Comparison of ENCODE assay signal across 18 cellular contexts in the genomic region with DNA sequence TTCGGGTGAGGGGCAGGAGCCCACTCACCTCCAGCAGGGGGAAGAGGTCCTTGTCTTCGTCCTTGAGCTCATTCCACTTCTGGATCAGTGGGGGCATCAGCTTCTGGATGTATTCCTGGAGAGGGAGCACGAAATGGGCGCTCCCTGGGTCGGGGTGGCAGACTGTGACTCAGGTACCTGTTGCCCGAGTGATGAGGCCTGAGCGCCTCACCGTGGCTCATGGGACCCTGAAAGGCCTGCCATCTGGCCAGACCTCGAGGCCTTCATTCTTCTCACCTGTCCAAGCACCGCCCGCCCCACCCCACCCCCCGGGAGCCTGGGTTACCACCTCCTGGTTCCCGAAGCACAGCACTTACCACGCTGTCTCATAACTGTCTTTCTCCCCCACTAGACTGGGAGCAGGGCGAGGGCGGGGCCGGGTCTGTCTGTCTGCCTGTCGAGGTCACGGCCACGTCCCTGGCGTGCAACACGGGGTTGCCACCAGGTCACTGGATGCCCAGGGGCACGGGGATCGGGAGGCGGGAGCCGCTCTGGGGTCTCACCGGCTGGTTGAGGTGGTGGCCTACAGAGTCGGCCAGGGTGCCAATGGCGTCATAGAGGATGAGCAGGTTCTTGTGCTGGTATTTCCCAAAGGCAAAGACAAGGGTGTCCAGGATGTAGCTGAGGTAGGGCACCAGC. TPM values are rescaled to one million over a fixed set of nuclear protein-coding genes. Genes with fewer than 3 reads are reported as not detected.
DNase-seq lines count a peak whose midpoint lies in the region; ATAC-seq, FAIRE-seq and TF ChIP-seq lines count a peak whose summit lies in the region.
"Had no signal": no experiment of that assay in that cellular context is flagged by ENCODE, and none has a peak within 500 bp of the region (broad histone marks: within the 10 kb centered on the region; RNA-seq: fewer than 3 reads in every experiment).

No MANE protein-coding gene starts in this region.

- no peaks in the 10 kb centered on the region for H4K20me1 ChIP-seq in HepG2 (ENCODE audit: insufficient read depth, low read length)

- H3K4me1 ChIP-seq in HepG2 (ENCODE audit: insufficient read depth, low read length) (no peaks in the 10 kb centered on the region), right lobe of liver (no peaks in the 10 kb centered on the region), transverse colon (no peaks in the 10 kb centered on the region)
- H3K4me1 ChIP-seq: HAP-1 had no signal

- H3K27ac ChIP-seq in HepG2 (ENCODE audit: extremely low read length, insufficient read depth, low read length): no peak overlapping the region
- no peak overlapping the region for H3K27ac ChIP-seq in right lobe of liver
- no peak overlapping the region for H3K27ac ChIP-seq in transverse colon
- H3K27ac ChIP-seq: C4-2B had no signal

- TF ChIP-seq CTCF in HepG2 (CRISPR knock-in tag; IDR thresholded peaks at IDR 0.05): no peak
- TF ChIP-seq CTCF in right lobe of liver (IDR thresholded peaks at IDR 0.05): no peak
- no peak for TF ChIP-seq CTCF in transverse colon (IDR thresholded peaks at IDR 0.05)

- no peak overlapping the region for H3K9ac ChIP-seq in HepG2 (ENCODE audit: insufficient read depth, low read depth, low read length)

- H3K79me2 ChIP-seq in HepG2 (ENCODE audit: insufficient read depth, low read length): no peaks in the 10 kb centered on the region

- no peak for DNase-seq in HepG2 (ENCODE audit: low spot score)
- no peak for DNase-seq in right lobe of liver
- no peak for DNase-seq in activated naive CD8-positive, alpha-beta T cell treated with anti-CD3 and anti-CD28 coated beads, Interleukin-2, amount 50 U/mL, for 24 hours
- DNase-seq in transverse colon: no peak
- DNase-seq in NCI-H1092 (lab: John Stamatoyannopoulos, UW): no peak
- DNase-seq: BE2C; CD4-positive, alpha-beta memory T cell; DMS79; GOT3 had no signal

- H3K4me3 Mint-ChIP-seq in activated naive CD8-positive, alpha-beta T cell treated with anti-CD3 and anti-CD28 coated beads, Interleukin-2, amount 50 U/mL, for 24 hours: peak overlapping the region; percentile 14
- H3K4me3 Mint-ChIP-seq: CD4-positive, alpha-beta memory T cell; IgD-negative memory B cell had no signal

- CTCF ChIA-PET in HepG2 (lab: Yijun Ruan, JAX; ENCODE audit: low intra/inter-chr PET ratio, low total read pairs): no interaction called here

- FAIRE-seq in HepG2 (lab: Jason Lieb, UNC): no peak
- FAIRE-seq: A204.1, GM12878, GM18507 had no signal

- no peak for TF ChIP-seq EP300 in HepG2 (IDR thresholded peaks at IDR 0.05; ENCODE audit: low read depth in 2 of 2, low read length in 2 of 2)
- no peak for TF ChIP-seq EP300 in HepG2 (CRISPR knock-in tag; IDR thresholded peaks at IDR 0.05; ENCODE audit: borderline replicate concordance)
- no peak for TF ChIP-seq EP300 in transverse colon (IDR thresholded peaks at IDR 0.05; ENCODE audit: low read depth)

- in situ Hi-C loops in HepG2 (cut with HindIII; ENCODE audit: extremely low pct_ligation_motif_present, low pct_unique_long_range_greater_than_20kb): no loop called here
- in situ Hi-C loops in transverse colon (cut with MboI; ENCODE audit: low pct_ligation_motif_present in 1 of 4, low pct_unique_long_range_greater_than_20kb in 1 of 4, low sequenced_read_pairs in 3 of 4): no loop called here

- POLR2A ChIA-PET in HepG2 (lab: Yijun Ruan, JAX): no interaction called here

- no peak overlapping the region for H3K27ac Mint-ChIP-seq in activated naive CD8-positive, alpha-beta T cell treated with anti-CD3 and anti-CD28 coated beads, Interleukin-2, amount 50 U/mL, for 24 hours
- H3K27ac Mint-ChIP-seq: IgD-negative memory B cell had no signal

- H3K27me3 Mint-ChIP-seq in activated naive CD8-positive, alpha-beta T cell treated with anti-CD3 and anti-CD28 coated beads, Interleukin-2, amount 50 U/mL, for 24 hours: no peaks in the 10 kb centered on the region
- H3K27me3 Mint-ChIP-seq: CD4-positive, alpha-beta memory T cell; IgD-negative memory B cell had no signal

- H3K36me3 ChIP-seq in HepG2 (replicated peaks in 1 of 2; ENCODE audit: control insufficient read depth in 1 of 2, insufficient read depth in 2 of 2, low read length in 2 of 2) (peaks cover 44 to 80% of the 10 kb centered on the region in 2 experiments), right lobe of liver (peaks cover 6 to 85% (median 40%) of the 10 kb centered on the region in 4 donors), transverse colon (peaks cover 0 to 90% (median 35%) of the 10 kb centered on the region in 4 donors)

- H3K4me2 ChIP-seq in HepG2 (ENCODE audit: low read depth, low read length): no peak overlapping the region

- TF ChIP-seq RAD21 in HepG2 (CRISPR knock-in tag; IDR thresholded peaks at IDR 0.05): no peak

- H3K4me3 ChIP-seq in HepG2 (replicated peaks in 1 of 3; ENCODE audit: insufficient read depth in 1 of 3, low read depth in 2 of 3, low read length in 3 of 3) (no peak overlapping the region), right lobe of liver (no peak overlapping the region), transverse colon (no peak overlapping the region)
- H3K4me3 ChIP-seq: GM12878, HAP-1 had no signal

- H3K9me3 Mint-ChIP-seq in activated naive CD8-positive, alpha-beta T cell treated with anti-CD3 and anti-CD28 coated beads, Interleukin-2, amount 50 U/mL, for 24 hours: no peaks in the 10 kb centered on the region
- H3K9me3 Mint-ChIP-seq: CD4-positive, alpha-beta memory T cell; IgD-negative memory B cell had no signal

- H3K36me3 Mint-ChIP-seq in activated naive CD8-positive, alpha-beta T cell treated with anti-CD3 and anti-CD28 coated beads, Interleukin-2, amount 50 U/mL, for 24 hours (ENCODE audit: low read depth): peaks cover 59% of the 10 kb centered on the region

- BruUV-seq in HepG2 (replicated peaks; lab: Mats Ljungman, UMichigan): no TSS peak

- 95% methylated on average over 24 of the region's 29 CpGs for WGBS in HepG2 (ENCODE audit: low lambda C conversion rate)
- 90% methylated on average over 2 of the region's 29 CpGs for WGBS in right lobe of liver (ENCODE audit: insufficient coverage, low coverage, low lambda C conversion rate, missing lambda C conversion rate)
- 95% methylated on average over 27 of the region's 29 CpGs; no CpG with 5 or more reads in 1 of the 2 donors for WGBS in transverse colon (ENCODE audit: low coverage in 1 of 2), 2 donors

- H3K9me3 ChIP-seq in HepG2 (ENCODE audit: low read length): no peaks in the 10 kb centered on the region
- no peaks in the 10 kb centered on the region for H3K9me3 ChIP-seq in right lobe of liver
- no peaks in the 10 kb centered on the region for H3K9me3 ChIP-seq in transverse colon
- H3K9me3 ChIP-seq: BE2C, HAP-1 had no signal

- H3K27me3 ChIP-seq in HepG2 (ENCODE audit: control insufficient read depth in 1 of 2, insufficient read depth in 2 of 2, low read length in 2 of 2) (no peaks in the 10 kb centered on the region), right lobe of liver (no peaks in the 10 kb centered on the region), transverse colon (no peaks in the 10 kb centered on the region)
- H3K27me3 ChIP-seq: BE2C had no signal

- TF ChIP-seq POLR2A in HepG2 (IDR thresholded peaks at IDR 0.05; ENCODE audit: insufficient read depth in 1 of 2, low read depth in 2 of 2, low read length in 2 of 2): no peak
- TF ChIP-seq POLR2A in right lobe of liver (IDR thresholded peaks at IDR 0.05): no peak
- no peak for TF ChIP-seq POLR2A in transverse colon (IDR thresholded peaks at IDR 0.05)

- H2AFZ ChIP-seq in HepG2 (ENCODE audit: low read length): no peak overlapping the region

- ATAC-seq in HepG2 (no peak), right lobe of liver (no peak), esophagus mucosa (peak; percentile 3), GM21381 (IDR thresholded peaks at IDR 0.05; ENCODE audit: unreplicated experiment) (no peak)
- no peak for ATAC-seq in activated naive CD8-positive, alpha-beta T cell treated with anti-CD3 and anti-CD28 coated beads, Interleukin-2, amount 50 U/mL, for 24 hours
- ATAC-seq: GM12878 had no signal

- H3K4me1 Mint-ChIP-seq in activated naive CD8-positive, alpha-beta T cell treated with anti-CD3 and anti-CD28 coated beads, Interleukin-2, amount 50 U/mL, for 24 hours: no peaks in the 10 kb centered on the region
- H3K4me1 Mint-ChIP-seq: CD4-positive, alpha-beta memory T cell; IgD-negative memory B cell had no signal

- intact Hi-C loops in HepG2 (cut with micrococcal nuclease; ENCODE audit: unreplicated experiment): no loop called here
- intact Hi-C loops in right lobe of liver (cut with DNase I): loop anchor here in 1 of 2 donors (10.0 kb wide), 1 partner anchor 49 kb away; the partner anchor contains the start of gene BEST2
- intact Hi-C loops in transverse colon (cut with DNase I; ENCODE audit: low total_unique reads): no loop called here

RNA-seq across cellular contexts. Expression of gene FBXW9, which starts 9.4 kb away (rescaled TPM):
- total RNA-seq in HepG2 (2016; rRNA removed; fragmentation: Illumina TruSeq; extraction: Trizol) (4.6 and 6.1 TPM in 2 replicates), right lobe of liver (1 to 10 TPM; 1.6 to 4.9 (median 2.6) TPM), esophagus mucosa (11.1 TPM), transverse colon (1 to 10 TPM; 3.2 to 8.1 (median 4.9) TPM)
- 1.2 and 2.0 TPM in 2 replicates for total RNA-seq in HepG2 (2016; cell fraction: cytosol; rRNA removed; fragmentation: Illumina TruSeq; extraction: Trizol; ENCODE audit: low read depth)
- total RNA-seq in HepG2 (2016; cell fraction: insoluble cytoplasmic fraction; rRNA removed; fragmentation: Illumina TruSeq; extraction: Trizol): 3.8 and 6.5 TPM in 2 replicates
- 2.3 and 2.8 TPM in 2 replicates for total RNA-seq in HepG2 (2016; cell fraction: membrane; rRNA removed; fragmentation: Illumina TruSeq; extraction: Trizol)
- 5.5 and 5.9 TPM in 2 replicates for total RNA-seq in HepG2 (2016; cell fraction: nucleus; rRNA removed; fragmentation: Illumina TruSeq; extraction: Trizol)
- polyA plus RNA-seq in HepG2 (2011; rRNA removed): 5.7 and 7.0 TPM in 2 replicates
- polyA plus RNA-seq in HepG2 (2011; cell fraction: cytosol; rRNA removed): 6.0 and 11.9 TPM in 2 replicates
- polyA plus RNA-seq in HepG2 (2011; cell fraction: nucleus; rRNA removed): 21.5 and 25.3 TPM in 2 replicates
- polyA plus RNA-seq in HepG2 (2012): 3.3 TPM in 2 replicates
- 1.7 and 1.9 TPM in 2 replicates for polyA plus RNA-seq in HepG2 (2016; cell fraction: cytosol; fragmentation: Illumina TruSeq; extraction: Trizol; ENCODE audit: low read depth)
- polyA plus RNA-seq in HepG2 (2016; cell fraction: insoluble cytoplasmic fraction; fragmentation: Illumina TruSeq; extraction: Trizol; ENCODE audit: low read depth): 4.4 and 5.7 TPM in 2 replicates
- 1.9 and 2.7 TPM in 2 replicates for polyA plus RNA-seq in HepG2 (2016; cell fraction: membrane; fragmentation: Illumina TruSeq; extraction: Trizol; ENCODE audit: low read depth)
- 12.6 and 13.0 TPM in 2 replicates for polyA plus RNA-seq in HepG2 (2016; cell fraction: nucleus; fragmentation: Illumina TruSeq; extraction: Trizol; ENCODE audit: insufficient read depth, low read depth)
- polyA minus RNA-seq in HepG2 (2011; rRNA and poly(A)+ RNA removed; ENCODE audit: low replicate concordance): 10.4 and 13.8 TPM in 2 replicates
- polyA minus RNA-seq in HepG2 (2011; cell fraction: cytosol; rRNA and poly(A)+ RNA removed): 3.2 and 4.4 TPM in 2 replicates
- 2.7 and 4.4 TPM in 2 replicates for polyA minus RNA-seq in HepG2 (2011; cell fraction: nucleus; rRNA and poly(A)+ RNA removed)

RNA-seq across cellular contexts. Expression of gene TNPO2, which starts 17.9 kb away (rescaled TPM):
- total RNA-seq in HepG2 (2016; rRNA removed; fragmentation: Illumina TruSeq; extraction: Trizol) (31.7 and 33.6 TPM in 2 replicates), right lobe of liver (10 to 100 TPM; 14.8 to 28.7 (median 19.6) TPM), esophagus mucosa (36.0 TPM), transverse colon (100 to 1,000 TPM in 1 of 4 donors, 10 to 100 TPM in 3; 39.2 to 128 (median 62.7) TPM)
- 8.0 and 12.5 TPM in 2 replicates for total RNA-seq in HepG2 (2016; cell fraction: cytosol; rRNA removed; fragmentation: Illumina TruSeq; extraction: Trizol; ENCODE audit: low read depth)
- total RNA-seq in HepG2 (2016; cell fraction: insoluble cytoplasmic fraction; rRNA removed; fragmentation: Illumina TruSeq; extraction: Trizol): 25.3 and 38.9 TPM in 2 replicates
- 11.9 and 12.3 TPM in 2 replicates for total RNA-seq in HepG2 (2016; cell fraction: membrane; rRNA removed; fragmentation: Illumina TruSeq; extraction: Trizol)
- total RNA-seq in HepG2 (2016; cell fraction: nucleus; rRNA removed; fragmentation: Illumina TruSeq; extraction: Trizol): 61.9 and 64.9 TPM in 2 replicates
- polyA plus RNA-seq in HepG2 (2011; rRNA removed): 61.0 and 76.1 TPM in 2 replicates
- 38.5 and 42.9 TPM in 2 replicates for polyA plus RNA-seq in HepG2 (2011; cell fraction: cytosol; rRNA removed)
- polyA plus RNA-seq in HepG2 (2011; cell fraction: nucleus; rRNA removed): 224 and 272 TPM in 2 replicates
- polyA plus RNA-seq in HepG2 (2012): 28.4 and 35.1 TPM in 2 replicates
- 2.2 and 2.4 TPM in 2 replicates for polyA plus RNA-seq in HepG2 (2016; cell fraction: cytosol; fragmentation: Illumina TruSeq; extraction: Trizol; ENCODE audit: low read depth)
- polyA plus RNA-seq in HepG2 (2016; cell fraction: insoluble cytoplasmic fraction; fragmentation: Illumina TruSeq; extraction: Trizol; ENCODE audit: low read depth): 21.0 and 28.3 TPM in 2 replicates
- polyA plus RNA-seq in HepG2 (2016; cell fraction: membrane; fragmentation: Illumina TruSeq; extraction: Trizol; ENCODE audit: low read depth): 6.6 and 7.3 TPM in 2 replicates
- 143 and 147 TPM in 2 replicates for polyA plus RNA-seq in HepG2 (2016; cell fraction: nucleus; fragmentation: Illumina TruSeq; extraction: Trizol; ENCODE audit: insufficient read depth, low read depth)
- polyA minus RNA-seq in HepG2 (2011; rRNA and poly(A)+ RNA removed; ENCODE audit: low replicate concordance): 198 and 267 TPM in 2 replicates
- polyA minus RNA-seq in HepG2 (2011; cell fraction: cytosol; rRNA and poly(A)+ RNA removed): 42.5 and 44.2 TPM in 2 replicates
- polyA minus RNA-seq in HepG2 (2011; cell fraction: nucleus; rRNA and poly(A)+ RNA removed): 77.4 and 98.6 TPM in 2 replicates

RNA-seq across cellular contexts. Expression of gene GNG14, which starts 18.0 kb away (rescaled TPM):
- total RNA-seq in HepG2 (2016; rRNA removed; fragmentation: Illumina TruSeq; extraction: Trizol): not detected in 2 replicates
- not detected in 2 replicates for total RNA-seq in HepG2 (2016; cell fraction: cytosol; rRNA removed; fragmentation: Illumina TruSeq; extraction: Trizol; ENCODE audit: low read depth)
- not detected in 2 replicates for total RNA-seq in HepG2 (2016; cell fraction: insoluble cytoplasmic fraction; rRNA removed; fragmentation: Illumina TruSeq; extraction: Trizol)
- total RNA-seq in HepG2 (2016; cell fraction: membrane; rRNA removed; fragmentation: Illumina TruSeq; extraction: Trizol): not detected in 2 replicates
- total RNA-seq in HepG2 (2016; cell fraction: nucleus; rRNA removed; fragmentation: Illumina TruSeq; extraction: Trizol): not detected in 2 replicates
- not detected in 2 replicates for polyA plus RNA-seq in HepG2 (2011; rRNA removed)
- polyA plus RNA-seq in HepG2 (2011; cell fraction: cytosol; rRNA removed): not detected in 2 replicates
- 0.82 TPM in 1 of 2 replicates, not detected in the other for polyA plus RNA-seq in HepG2 (2011; cell fraction: nucleus; rRNA removed)
- polyA plus RNA-seq in HepG2 (2012): not detected in 2 replicates
- not detected in 2 replicates for polyA plus RNA-seq in HepG2 (2016; cell fraction: cytosol; fragmentation: Illumina TruSeq; extraction: Trizol; ENCODE audit: low read depth)
- not detected in 2 replicates for polyA plus RNA-seq in HepG2 (2016; cell fraction: insoluble cytoplasmic fraction; fragmentation: Illumina TruSeq; extraction: Trizol; ENCODE audit: low read depth)
- polyA plus RNA-seq in HepG2 (2016; cell fraction: membrane; fragmentation: Illumina TruSeq; extraction: Trizol; ENCODE audit: low read depth): not detected in 2 replicates
- polyA plus RNA-seq in HepG2 (2016; cell fraction: nucleus; fragmentation: Illumina TruSeq; extraction: Trizol; ENCODE audit: insufficient read depth, low read depth): not detected in 2 replicates
- polyA minus RNA-seq in HepG2 (2011; rRNA and poly(A)+ RNA removed; ENCODE audit: low replicate concordance): 0.68 and 1.9 TPM in 2 replicates
- polyA minus RNA-seq in HepG2 (2011; cell fraction: cytosol; rRNA and poly(A)+ RNA removed): not detected in 2 replicates
- polyA minus RNA-seq in HepG2 (2011; cell fraction: nucleus; rRNA and poly(A)+ RNA removed): not detected in 2 replicates
- total RNA-seq in right lobe of liver: not detected
- not detected for total RNA-seq in esophagus mucosa
- total RNA-seq in transverse colon: not detected
- total RNA-seq: CD4-positive, alpha-beta memory T cell; G401; GM12878 had no signal
- polyA plus RNA-seq: CD4-positive, alpha-beta memory T cell; GM12878; IgD-negative memory B cell had no signal

RNA-seq across cellular contexts. Expression of gene DHPS, which starts 24.1 kb away (rescaled TPM):
- total RNA-seq in HepG2 (2016; rRNA removed; fragmentation: Illumina TruSeq; extraction: Trizol): 34.8 and 43.3 TPM in 2 replicates
- total RNA-seq in HepG2 (2016; cell fraction: cytosol; rRNA removed; fragmentation: Illumina TruSeq; extraction: Trizol; ENCODE audit: low read depth): 18.6 and 20.2 TPM in 2 replicates
- 36.3 and 41.9 TPM in 2 replicates for total RNA-seq in HepG2 (2016; cell fraction: insoluble cytoplasmic fraction; rRNA removed; fragmentation: Illumina TruSeq; extraction: Trizol)
- total RNA-seq in HepG2 (2016; cell fraction: membrane; rRNA removed; fragmentation: Illumina TruSeq; extraction: Trizol): 18.6 and 23.3 TPM in 2 replicates
- 44.1 and 48.8 TPM in 2 replicates for total RNA-seq in HepG2 (2016; cell fraction: nucleus; rRNA removed; fragmentation: Illumina TruSeq; extraction: Trizol)
- polyA plus RNA-seq in HepG2 (2011; rRNA removed): 84.3 and 84.6 TPM in 2 replicates
- polyA plus RNA-seq in HepG2 (2011; cell fraction: cytosol; rRNA removed): 70.3 and 86.4 TPM in 2 replicates
- polyA plus RNA-seq in HepG2 (2011; cell fraction: nucleus; rRNA removed): 180 and 198 TPM in 2 replicates
- polyA plus RNA-seq in HepG2 (2012): 54.1 and 72.2 TPM in 2 replicates
- 12.2 and 12.4 TPM in 2 replicates for polyA plus RNA-seq in HepG2 (2016; cell fraction: cytosol; fragmentation: Illumina TruSeq; extraction: Trizol; ENCODE audit: low read depth)
- 34.0 and 35.3 TPM in 2 replicates for polyA plus RNA-seq in HepG2 (2016; cell fraction: insoluble cytoplasmic fraction; fragmentation: Illumina TruSeq; extraction: Trizol; ENCODE audit: low read depth)
- 12.8 and 13.6 TPM in 2 replicates for polyA plus RNA-seq in HepG2 (2016; cell fraction: membrane; fragmentation: Illumina TruSeq; extraction: Trizol; ENCODE audit: low read depth)
- polyA plus RNA-seq in HepG2 (2016; cell fraction: nucleus; fragmentation: Illumina TruSeq; extraction: Trizol; ENCODE audit: insufficient read depth, low read depth): 90.1 and 103 TPM in 2 replicates
- 80.2 and 94.5 TPM in 2 replicates for polyA minus RNA-seq in HepG2 (2011; rRNA and poly(A)+ RNA removed; ENCODE audit: low replicate concordance)
- polyA minus RNA-seq in HepG2 (2011; cell fraction: cytosol; rRNA and poly(A)+ RNA removed): 27.8 and 30.4 TPM in 2 replicates
- polyA minus RNA-seq in HepG2 (2011; cell fraction: nucleus; rRNA and poly(A)+ RNA removed): 56.0 and 62.9 TPM in 2 replicates
- 10 to 100 TPM; 29.5 to 60.5 (median 45.8) TPM for total RNA-seq in right lobe of liver
- 34.1 TPM for total RNA-seq in esophagus mucosa
- 100 to 1,000 TPM; 117 to 139 (median 128) TPM for total RNA-seq in transverse colon

RNA-seq across cellular contexts. Expression of gene TRIR, which starts 28.7 kb away (rescaled TPM):
- total RNA-seq in HepG2 (2016; rRNA removed; fragmentation: Illumina TruSeq; extraction: Trizol) (159 and 179 TPM in 2 replicates), right lobe of liver (100 to 1,000 TPM in 4 of 6 experiments, 10 to 100 TPM in 2; 69.8 to 244 (median 106) TPM), esophagus mucosa (122 TPM), transverse colon (100 to 1,000 TPM; 295 to 760 (median 327) TPM)
- 156 and 157 TPM in 2 replicates for total RNA-seq in HepG2 (2016; cell fraction: cytosol; rRNA removed; fragmentation: Illumina TruSeq; extraction: Trizol; ENCODE audit: low read depth)
- 154 and 178 TPM in 2 replicates for total RNA-seq in HepG2 (2016; cell fraction: insoluble cytoplasmic fraction; rRNA removed; fragmentation: Illumina TruSeq; extraction: Trizol)
- 185 and 199 TPM in 2 replicates for total RNA-seq in HepG2 (2016; cell fraction: membrane; rRNA removed; fragmentation: Illumina TruSeq; extraction: Trizol)
- total RNA-seq in HepG2 (2016; cell fraction: nucleus; rRNA removed; fragmentation: Illumina TruSeq; extraction: Trizol): 62.7 and 73.8 TPM in 2 replicates
- polyA plus RNA-seq in HepG2 (2011; rRNA removed): 160 and 166 TPM in 2 replicates
- 192 and 223 TPM in 2 replicates for polyA plus RNA-seq in HepG2 (2011; cell fraction: cytosol; rRNA removed)
- 109 and 112 TPM in 2 replicates for polyA plus RNA-seq in HepG2 (2011; cell fraction: nucleus; rRNA removed)
- 136 and 148 TPM in 2 replicates for polyA plus RNA-seq in HepG2 (2012)
- polyA plus RNA-seq in HepG2 (2016; cell fraction: cytosol; fragmentation: Illumina TruSeq; extraction: Trizol; ENCODE audit: low read depth): 176 and 190 TPM in 2 replicates
- polyA plus RNA-seq in HepG2 (2016; cell fraction: insoluble cytoplasmic fraction; fragmentation: Illumina TruSeq; extraction: Trizol; ENCODE audit: low read depth): 222 and 228 TPM in 2 replicates
- polyA plus RNA-seq in HepG2 (2016; cell fraction: membrane; fragmentation: Illumina TruSeq; extraction: Trizol; ENCODE audit: low read depth): 221 and 223 TPM in 2 replicates
- 208 and 213 TPM in 2 replicates for polyA plus RNA-seq in HepG2 (2016; cell fraction: nucleus; fragmentation: Illumina TruSeq; extraction: Trizol; ENCODE audit: insufficient read depth, low read depth)
- polyA minus RNA-seq in HepG2 (2011; rRNA and poly(A)+ RNA removed; ENCODE audit: low replicate concordance): 41.5 and 65.9 TPM in 2 replicates
- polyA minus RNA-seq in HepG2 (2011; cell fraction: cytosol; rRNA and poly(A)+ RNA removed): 36.6 and 38.7 TPM in 2 replicates
- polyA minus RNA-seq in HepG2 (2011; cell fraction: nucleus; rRNA and poly(A)+ RNA removed): 22.7 and 23.7 TPM in 2 replicates
